ENCODE assay signal across 1 cellular context in the genomic region with DNA sequence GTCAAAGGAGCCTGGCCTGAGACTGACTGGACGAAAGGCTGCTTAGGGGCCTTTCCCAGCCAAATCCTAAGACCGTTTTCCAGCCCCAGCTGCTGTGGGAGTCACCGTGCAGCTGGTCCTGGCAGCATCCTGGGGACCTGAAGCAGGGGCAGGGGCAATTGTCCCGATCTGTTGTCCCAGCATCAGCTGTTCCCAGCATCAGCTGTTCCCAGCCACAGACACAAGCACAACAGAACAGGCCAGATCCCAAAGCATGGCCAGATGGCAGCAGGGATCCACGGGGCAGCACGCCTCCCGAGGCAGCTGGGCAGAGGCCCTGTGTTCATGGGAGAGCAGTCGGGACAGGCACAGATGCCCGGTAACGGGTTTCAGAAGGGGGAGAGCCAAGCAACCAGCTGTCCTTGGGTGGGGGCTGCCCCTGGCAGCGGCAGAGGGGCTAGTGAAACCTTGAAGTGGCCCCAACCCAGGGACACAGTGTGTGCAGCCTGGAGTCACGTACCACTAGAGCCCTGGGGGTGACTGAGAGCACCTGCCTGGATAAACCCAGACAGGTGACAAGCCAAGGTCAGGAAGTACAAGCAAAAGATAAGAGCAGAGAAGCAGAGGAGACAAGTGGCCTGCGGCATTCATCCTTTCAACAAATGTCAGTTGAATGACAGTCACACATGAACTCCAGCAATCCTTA.
TF ChIP-seq lines count a peak whose summit lies in the region.

No MANE protein-coding gene starts in this region.

TF ChIP-seq in GM23338, 12 proteins besides CTCF, POLR2A, EP300 and RAD21 (continued from another document):
- TF ChIP-seq, protein P1, sequence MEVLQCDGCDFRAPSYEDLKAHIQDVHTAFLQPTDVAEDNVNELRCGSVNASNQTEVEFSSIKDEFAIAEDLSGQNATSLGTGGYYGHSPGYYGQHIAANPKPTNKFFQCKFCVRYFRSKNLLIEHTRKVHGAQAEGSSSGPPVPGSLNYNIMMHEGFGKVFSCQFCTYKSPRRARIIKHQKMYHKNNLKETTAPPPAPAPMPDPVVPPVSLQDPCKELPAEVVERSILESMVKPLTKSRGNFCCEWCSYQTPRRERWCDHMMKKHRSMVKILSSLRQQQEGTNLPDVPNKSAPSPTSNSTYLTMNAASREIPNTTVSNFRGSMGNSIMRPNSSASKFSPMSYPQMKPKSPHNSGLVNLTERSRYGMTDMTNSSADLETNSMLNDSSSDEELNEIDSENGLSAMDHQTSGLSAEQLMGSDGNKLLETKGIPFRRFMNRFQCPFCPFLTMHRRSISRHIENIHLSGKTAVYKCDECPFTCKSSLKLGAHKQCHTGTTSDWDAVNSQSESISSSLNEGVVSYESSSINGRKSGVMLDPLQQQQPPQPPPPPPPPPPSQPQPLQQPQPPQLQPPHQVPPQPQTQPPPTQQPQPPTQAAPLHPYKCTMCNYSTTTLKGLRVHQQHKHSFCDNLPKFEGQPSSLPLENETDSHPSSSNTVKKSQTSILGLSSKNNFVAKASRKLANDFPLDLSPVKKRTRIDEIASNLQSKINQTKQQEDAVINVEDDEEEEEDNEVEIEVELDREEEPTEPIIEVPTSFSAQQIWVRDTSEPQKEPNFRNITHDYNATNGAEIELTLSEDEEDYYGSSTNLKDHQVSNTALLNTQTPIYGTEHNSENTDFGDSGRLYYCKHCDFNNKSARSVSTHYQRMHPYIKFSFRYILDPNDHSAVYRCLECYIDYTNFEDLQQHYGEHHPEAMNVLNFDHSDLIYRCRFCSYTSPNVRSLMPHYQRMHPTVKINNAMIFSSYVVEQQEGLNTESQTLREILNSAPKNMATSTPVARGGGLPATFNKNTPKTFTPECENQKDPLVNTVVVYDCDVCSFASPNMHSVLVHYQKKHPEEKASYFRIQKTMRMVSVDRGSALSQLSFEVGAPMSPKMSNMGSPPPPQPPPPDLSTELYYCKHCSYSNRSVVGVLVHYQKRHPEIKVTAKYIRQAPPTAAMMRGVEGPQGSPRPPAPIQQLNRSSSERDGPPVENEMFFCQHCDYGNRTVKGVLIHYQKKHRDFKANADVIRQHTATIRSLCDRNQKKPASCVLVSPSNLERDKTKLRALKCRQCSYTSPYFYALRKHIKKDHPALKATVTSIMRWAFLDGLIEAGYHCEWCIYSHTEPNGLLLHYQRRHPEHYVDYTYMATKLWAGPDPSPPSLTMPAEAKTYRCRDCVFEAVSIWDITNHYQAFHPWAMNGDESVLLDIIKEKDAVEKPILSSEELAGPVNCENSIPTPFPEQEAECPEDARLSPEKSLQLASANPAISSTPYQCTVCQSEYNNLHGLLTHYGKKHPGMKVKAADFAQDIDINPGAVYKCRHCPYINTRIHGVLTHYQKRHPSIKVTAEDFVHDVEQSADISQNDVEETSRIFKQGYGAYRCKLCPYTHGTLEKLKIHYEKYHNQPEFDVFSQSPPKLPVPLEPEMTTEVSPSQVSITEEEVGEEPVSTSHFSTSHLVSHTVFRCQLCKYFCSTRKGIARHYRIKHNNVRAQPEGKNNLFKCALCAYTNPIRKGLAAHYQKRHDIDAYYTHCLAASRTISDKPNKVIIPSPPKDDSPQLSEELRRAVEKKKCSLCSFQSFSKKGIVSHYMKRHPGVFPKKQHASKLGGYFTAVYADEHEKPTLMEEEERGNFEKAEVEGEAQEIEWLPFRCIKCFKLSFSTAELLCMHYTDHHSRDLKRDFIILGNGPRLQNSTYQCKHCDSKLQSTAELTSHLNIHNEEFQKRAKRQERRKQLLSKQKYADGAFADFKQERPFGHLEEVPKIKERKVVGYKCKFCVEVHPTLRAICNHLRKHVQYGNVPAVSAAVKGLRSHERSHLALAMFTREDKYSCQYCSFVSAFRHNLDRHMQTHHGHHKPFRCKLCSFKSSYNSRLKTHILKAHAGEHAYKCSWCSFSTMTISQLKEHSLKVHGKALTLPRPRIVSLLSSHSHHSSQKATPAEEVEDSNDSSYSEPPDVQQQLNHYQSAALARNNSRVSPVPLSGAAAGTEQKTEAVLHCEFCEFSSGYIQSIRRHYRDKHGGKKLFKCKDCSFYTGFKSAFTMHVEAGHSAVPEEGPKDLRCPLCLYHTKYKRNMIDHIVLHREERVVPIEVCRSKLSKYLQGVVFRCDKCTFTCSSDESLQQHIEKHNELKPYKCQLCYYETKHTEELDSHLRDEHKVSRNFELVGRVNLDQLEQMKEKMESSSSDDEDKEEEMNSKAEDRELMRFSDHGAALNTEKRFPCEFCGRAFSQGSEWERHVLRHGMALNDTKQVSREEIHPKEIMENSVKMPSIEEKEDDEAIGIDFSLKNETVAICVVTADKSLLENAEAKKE (CRISPR knock-in tag; IDR thresholded peaks at IDR 0.05), result no peak
- TF ChIP-seq, protein P2, sequence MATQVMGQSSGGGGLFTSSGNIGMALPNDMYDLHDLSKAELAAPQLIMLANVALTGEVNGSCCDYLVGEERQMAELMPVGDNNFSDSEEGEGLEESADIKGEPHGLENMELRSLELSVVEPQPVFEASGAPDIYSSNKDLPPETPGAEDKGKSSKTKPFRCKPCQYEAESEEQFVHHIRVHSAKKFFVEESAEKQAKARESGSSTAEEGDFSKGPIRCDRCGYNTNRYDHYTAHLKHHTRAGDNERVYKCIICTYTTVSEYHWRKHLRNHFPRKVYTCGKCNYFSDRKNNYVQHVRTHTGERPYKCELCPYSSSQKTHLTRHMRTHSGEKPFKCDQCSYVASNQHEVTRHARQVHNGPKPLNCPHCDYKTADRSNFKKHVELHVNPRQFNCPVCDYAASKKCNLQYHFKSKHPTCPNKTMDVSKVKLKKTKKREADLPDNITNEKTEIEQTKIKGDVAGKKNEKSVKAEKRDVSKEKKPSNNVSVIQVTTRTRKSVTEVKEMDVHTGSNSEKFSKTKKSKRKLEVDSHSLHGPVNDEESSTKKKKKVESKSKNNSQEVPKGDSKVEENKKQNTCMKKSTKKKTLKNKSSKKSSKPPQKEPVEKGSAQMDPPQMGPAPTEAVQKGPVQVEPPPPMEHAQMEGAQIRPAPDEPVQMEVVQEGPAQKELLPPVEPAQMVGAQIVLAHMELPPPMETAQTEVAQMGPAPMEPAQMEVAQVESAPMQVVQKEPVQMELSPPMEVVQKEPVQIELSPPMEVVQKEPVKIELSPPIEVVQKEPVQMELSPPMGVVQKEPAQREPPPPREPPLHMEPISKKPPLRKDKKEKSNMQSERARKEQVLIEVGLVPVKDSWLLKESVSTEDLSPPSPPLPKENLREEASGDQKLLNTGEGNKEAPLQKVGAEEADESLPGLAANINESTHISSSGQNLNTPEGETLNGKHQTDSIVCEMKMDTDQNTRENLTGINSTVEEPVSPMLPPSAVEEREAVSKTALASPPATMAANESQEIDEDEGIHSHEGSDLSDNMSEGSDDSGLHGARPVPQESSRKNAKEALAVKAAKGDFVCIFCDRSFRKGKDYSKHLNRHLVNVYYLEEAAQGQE (IDR thresholded peaks at IDR 0.05; ENCODE audit: unreplicated experiment), result no peak
- TF ChIP-seq CREB1 (CRISPR knock-in tag; IDR thresholded peaks at IDR 0.05; ENCODE audit: low read depth), result no peak
- no peak for TF ChIP-seq STAT1 (IDR thresholded peaks at IDR 0.05; ENCODE audit: unreplicated experiment)
- TF ChIP-seq ZNF114 (CRISPR knock-in tag; IDR thresholded peaks at IDR 0.05), result no peak
- TF ChIP-seq EZH2 (IDR thresholded peaks at IDR 0.05; ENCODE audit: low read depth, unreplicated experiment), result no peak
- TF ChIP-seq, protein P3, sequence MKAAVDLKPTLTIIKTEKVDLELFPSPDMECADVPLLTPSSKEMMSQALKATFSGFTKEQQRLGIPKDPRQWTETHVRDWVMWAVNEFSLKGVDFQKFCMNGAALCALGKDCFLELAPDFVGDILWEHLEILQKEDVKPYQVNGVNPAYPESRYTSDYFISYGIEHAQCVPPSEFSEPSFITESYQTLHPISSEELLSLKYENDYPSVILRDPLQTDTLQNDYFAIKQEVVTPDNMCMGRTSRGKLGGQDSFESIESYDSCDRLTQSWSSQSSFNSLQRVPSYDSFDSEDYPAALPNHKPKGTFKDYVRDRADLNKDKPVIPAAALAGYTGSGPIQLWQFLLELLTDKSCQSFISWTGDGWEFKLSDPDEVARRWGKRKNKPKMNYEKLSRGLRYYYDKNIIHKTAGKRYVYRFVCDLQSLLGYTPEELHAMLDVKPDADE (IDR thresholded peaks at IDR 0.05), result no peak
- no peak for TF ChIP-seq POLR2AphosphoS5 (IDR thresholded peaks at IDR 0.05; ENCODE audit: low read depth)
- TF ChIP-seq EZH2phosphoT487 (IDR thresholded peaks at IDR 0.05; ENCODE audit: unreplicated experiment), result no peak
TF ChIP-seq in GM23338: peak in this region for 0.
